9 cellular contexts compared by ENCODE assay signal in genomic region chr12:1217191-1217949, GRCh38.
A peak's percentile ranks its signal among the peaks of the same experiment; 100 is the strongest.
DNase-seq lines count a peak whose midpoint lies in the region; ATAC-seq, FAIRE-seq and TF ChIP-seq lines count a peak whose summit lies in the region.
"Had no signal": no experiment of that assay in that cellular context is flagged by ENCODE, and none has a peak within 500 bp of the region (broad histone marks: within the 10 kb centered on the region; RNA-seq: fewer than 3 reads in every experiment).

No MANE protein-coding gene starts in this region.

- TF ChIP-seq EP300 in A549 (IDR thresholded peaks at IDR 0.05), result no peak
- TF ChIP-seq EP300 in Ishikawa (IDR thresholded peaks at IDR 0.05; ENCODE audit: borderline replicate concordance), result no peak

- intact Hi-C loops in lower lobe of right lung (cut with DNase I), result no loop called here

- POLR2A ChIA-PET in A549 (lab: Yijun Ruan, JAX), result no interaction called here

- CTCF ChIA-PET in A549 (lab: Yijun Ruan, JAX), result no interaction called here

- H3K36me3 ChIP-seq in bronchial epithelial cell (ENCODE audit: control insufficient read depth, insufficient read depth, low read length) (no peaks in the 10 kb centered on the region), lower lobe of right lung (no peaks in the 10 kb centered on the region), MG63 (0 out of 2 replicates have a peak, but pooled peaks cover 4% of the 10 kb centered on the region)

- H3K27ac Mint-ChIP-seq in effector memory CD8-positive, alpha-beta T cell, result no peak overlapping the region

- H3K27ac ChIP-seq in A549, result peak overlapping the region; percentile 24 to 52; a peak in 4 of 6 replicates
- H3K27ac ChIP-seq in lower lobe of right lung, result peak overlapping the region; percentile 63

- 45% methylated on average over 6 of the region's 6 CpGs for WGBS in A549 (ENCODE audit: missing lambda C conversion rate)

- H3K27me3 ChIP-seq in bronchial epithelial cell (ENCODE audit: control insufficient read depth, insufficient read depth, low read length), result no peaks in the 10 kb centered on the region
- H3K27me3 ChIP-seq in lower lobe of right lung (ENCODE audit: low read depth), result no peaks in the 10 kb centered on the region
- H3K27me3 ChIP-seq in MG63, result no peaks in the 10 kb centered on the region

- no peaks in the 10 kb centered on the region for H3K36me3 Mint-ChIP-seq in effector memory CD8-positive, alpha-beta T cell (ENCODE audit: insufficient read depth)

- H3K4me1 ChIP-seq in A549 (peaks cover 29% of the 10 kb centered on the region), lower lobe of right lung (peaks cover 47% of the 10 kb centered on the region)

- H3K27me3 Mint-ChIP-seq in effector memory CD8-positive, alpha-beta T cell, result no peaks in the 10 kb centered on the region

- H3K4me2 ChIP-seq in A549, result peak overlapping the region; percentile 58

- TF ChIP-seq POLR2A in A549 (IDR thresholded peaks at IDR 0.05; ENCODE audit: low read length), result no peak

- TF ChIP-seq RAD21 in A549 (conservative IDR thresholded peaks at IDR 0.05 in 1 of 2, IDR thresholded peaks at IDR 0.05 in 1 of 2) (no peak), Ishikawa (IDR thresholded peaks at IDR 0.05; ENCODE audit: low read depth) (no peak)

- TF ChIP-seq CTCF in A549 (IDR thresholded peaks at IDR 0.05) (no peak), bronchial epithelial cell (IDR thresholded peaks at IDR 0.05; ENCODE audit: insufficient read depth, low read length, severe bottlenecking) (no peak), lower lobe of right lung (IDR thresholded peaks at IDR 0.05) (no peak)

- H3K9me3 ChIP-seq in A549 (no peaks in the 10 kb centered on the region), lower lobe of right lung (no peaks in the 10 kb centered on the region), MG63 (no peaks in the 10 kb centered on the region)

- FAIRE-seq in A549 (lab: Jason Lieb, UNC), result no peak
- FAIRE-seq in bronchial epithelial cell (lab: Jason Lieb, UNC), result peak; percentile 32

- no peak overlapping the region for H3K4me3 Mint-ChIP-seq in effector memory CD8-positive, alpha-beta T cell

- H3K4me3 ChIP-seq in A549, result no peak overlapping the region
- no peak overlapping the region for H3K4me3 ChIP-seq in bronchial epithelial cell (ENCODE audit: low read depth, low read length)
- H3K4me3 ChIP-seq in lower lobe of right lung, result no peak overlapping the region
- H3K4me3 ChIP-seq in MG63, result no peak overlapping the region

- no peaks in the 10 kb centered on the region for H3K9me3 Mint-ChIP-seq in effector memory CD8-positive, alpha-beta T cell

- DNase-seq in A549 (ENCODE audit: low read depth in 1 of 2, low spot score in 1 of 2) (peak in 1 of 2 experiments; percentile 31), bronchial epithelial cell (ENCODE audit: low read depth) (peak; percentile 91), lower lobe of right lung (no peak), MG63 (no peak), middle frontal gyrus (ENCODE audit: extremely low spot score, low spot score) (no peak)
- DNase-seq in effector memory CD8-positive, alpha-beta T cell, result no peak
- DNase-seq: activated CD4-positive, alpha-beta T cell treated with anti-CD3 and anti-CD28 coated beads, Interleukin-2, amount 50 U/mL, for 4 hours had no signal

- H3K4me1 Mint-ChIP-seq in effector memory CD8-positive, alpha-beta T cell (ENCODE audit: low read depth in 2 of 2), result no peaks in the 10 kb centered on the region

- peak; percentile 66 to 75; a peak in 5 of 6 replicates for ATAC-seq in A549
- peak; percentile 76 to 88 for ATAC-seq in lower lobe of right lung
- no peak for ATAC-seq in effector memory CD8-positive, alpha-beta T cell (replicated peaks)
- no peak for ATAC-seq in HG03108 (IDR thresholded peaks at IDR 0.05; ENCODE audit: unreplicated experiment)

TF ChIP-seq in A549, 52 proteins besides CTCF, POLR2A, EP300 and RAD21:
- TF ChIP-seq FOXS1 (CRISPR knock-in tag; IDR thresholded peaks at IDR 0.05) (no peak), GATA3 (IDR thresholded peaks at IDR 0.05; ENCODE audit: borderline replicate concordance) (peak; percentile 56), CHD2 (IDR thresholded peaks at IDR 0.05; ENCODE audit: low read length, partially characterized antibody) (no peak), RFX5 (IDR thresholded peaks at IDR 0.05) (no peak), HOXB5 (CRISPR knock-in tag; IDR thresholded peaks at IDR 0.05) (no peak)

TF ChIP-seq in Ishikawa, 13 proteins besides CTCF, POLR2A, EP300 and RAD21:
- TF ChIP-seq CEBPB (IDR thresholded peaks at IDR 0.05), result peak; percentile 23; the same call in 1 of the 2 replicates
- TF ChIP-seq TEAD4 (IDR thresholded peaks at IDR 0.05), result 0 out of 2 replicates have a peak, but pooled peaks have one; percentile 21
- TF ChIP-seq FOXM1 (IDR thresholded peaks at IDR 0.05; ENCODE audit: borderline replicate concordance, low read depth), result no peak
- no peak for TF ChIP-seq YY1 (IDR thresholded peaks at IDR 0.05; ENCODE audit: low read depth)
- TF ChIP-seq ZBTB7A (IDR thresholded peaks at IDR 0.05; ENCODE audit: low read depth), result no peak
- peak; percentile 66 for TF ChIP-seq NFIC (IDR thresholded peaks at IDR 0.05)
- TF ChIP-seq TAF1 (IDR thresholded peaks at IDR 0.05; ENCODE audit: low read depth), result no peak
- TF ChIP-seq CREB1 (IDR thresholded peaks at IDR 0.05; ENCODE audit: low read depth), result no peak

Comparison
In these comparisons a context has a peak if more than half of its experiments do, and no peak if none do; other contexts are left out.
1. ATAC-seq: peak in A549 (2 of 2) and lower lobe of right lung (2 of 2); none in effector memory CD8-positive, alpha-beta T cell (single experiment) and HG03108 (single experiment).